ENCODE assay signal across 9 cellular contexts in the genomic region with DNA sequence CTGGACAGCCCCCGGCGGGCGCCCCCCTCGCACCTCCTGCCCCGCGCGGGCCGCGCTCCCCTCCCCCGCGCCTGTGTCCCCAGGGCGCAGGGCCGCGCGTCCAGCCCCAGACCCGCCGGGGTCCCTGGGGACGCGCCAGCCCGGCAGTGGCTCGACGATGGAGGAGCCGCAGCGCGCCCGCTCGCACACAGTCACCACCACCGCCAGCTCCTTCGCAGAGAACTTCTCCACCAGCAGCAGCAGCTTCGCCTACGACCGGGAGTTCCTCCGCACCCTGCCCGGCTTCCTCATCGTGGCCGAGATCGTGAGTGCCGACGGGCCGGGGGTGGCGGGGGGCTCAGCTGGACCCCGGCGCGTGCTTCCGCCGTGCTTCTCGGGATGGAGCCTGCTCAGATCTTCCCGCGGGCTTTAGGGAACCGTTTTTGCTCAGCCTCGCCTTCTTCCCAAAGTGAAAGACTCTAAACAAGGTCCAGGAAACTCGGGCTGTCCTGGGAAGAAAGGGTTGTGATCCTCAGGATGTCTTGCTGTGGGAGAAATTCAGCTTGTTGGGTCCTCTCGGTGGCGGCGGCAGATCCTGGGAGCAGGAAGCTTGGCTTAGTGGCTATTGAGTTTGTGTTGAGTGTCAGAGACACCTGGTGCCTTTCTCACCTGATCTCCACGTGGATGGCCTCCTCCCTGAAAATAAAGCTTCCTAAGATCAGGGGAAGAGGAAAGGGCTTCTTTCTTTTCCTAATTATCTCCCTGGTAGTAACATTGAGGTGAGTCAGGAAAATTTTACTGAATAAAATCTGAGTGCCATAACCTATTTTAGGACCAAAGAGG. TPM values are rescaled to one million over a fixed set of nuclear protein-coding genes. Genes with fewer than 3 reads are reported as not detected.
DNase-seq lines count a peak whose midpoint lies in the region; ATAC-seq and TF ChIP-seq lines count a peak whose summit lies in the region.
"Had no signal": no experiment of that assay in that cellular context is flagged by ENCODE, and none has a peak within 500 bp of the region (broad histone marks: within the 10 kb centered on the region; RNA-seq: fewer than 3 reads in every experiment).

No MANE protein-coding gene starts in this region.

- H3K36me3 Mint-ChIP-seq in activated CD4-positive, alpha-beta memory T cell treated with anti-CD3 and anti-CD28 coated beads for 36 hours, result peaks cover 12% of the 10 kb centered on the region

- TF ChIP-seq CTCF in GM20000 (IDR thresholded peaks at IDR 0.05; ENCODE audit: extremely low read depth, missing control alignments) (no peak), epithelial cell of proximal tubule (conservative IDR thresholded peaks at IDR 0.05; ENCODE audit: low read depth, low read length) (no peak), thoracic aorta (IDR thresholded peaks at IDR 0.05) (no peak)

- H3K4me2 ChIP-seq in BLaER1 treated with 17β-estradiol and CSF1 and Interleukin-3, amounts not matched to agents 10 nM and 100 nM, result peak overlapping the region; percentile 91 to 98 (median 94)

- ATAC-seq in thoracic aorta (ENCODE audit: insufficient number of reproducible peaks, low FRiP score, low read depth) (no peak), HG03039 (IDR thresholded peaks at IDR 0.05; ENCODE audit: unreplicated experiment) (no peak)

- POLR2A ChIA-PET in activated CD4-positive, alpha-beta memory T cell treated with anti-CD3 and anti-CD28 coated beads for 36 hours (lab: Charles Lee), result interaction anchor here (0.6 to 1.5 kb wide), 5 partner anchors 9 to 764 kb away, joined by 3 to 4 read pairs (median 3); no protein-coding TSS in a partner anchor

- peaks cover 34% of the 10 kb centered on the region for H3K4me1 Mint-ChIP-seq in activated CD4-positive, alpha-beta memory T cell treated with anti-CD3 and anti-CD28 coated beads for 36 hours (ENCODE audit: low read depth)

- DNase-seq in GM20000 (ENCODE audit: low spot score) (peak; percentile 38), NCI-H1105 treated with DMSO at 0.1 percent for 48 hours (lab: John Stamatoyannopoulos, UW) (peak; percentile 30), epithelial cell of proximal tubule (ENCODE audit: low read depth) (no peak), thoracic aorta (ENCODE audit: low spot score) (no peak)
- DNase-seq in activated CD4-positive, alpha-beta memory T cell treated with anti-CD3 and anti-CD28 coated beads for 36 hours, result peak; percentile 56

- intact Hi-C loops in activated CD4-positive, alpha-beta memory T cell treated with anti-CD3 and anti-CD28 coated beads for 36 hours (cut with micrococcal nuclease), result loop anchor here (2.0 to 5.0 kb wide), 2 partner anchors 62 to 153 kb away; partner anchors contain the start of gene CMTM7

- peak overlapping the region; percentile 34 to 77 (median 67); a peak in 21 of 22 replicates for H3K27ac ChIP-seq in BLaER1 treated with 17β-estradiol and CSF1 and Interleukin-3, amounts not matched to agents 10 nM and 100 nM
- H3K27ac ChIP-seq in muscle layer of colon (ENCODE audit: low read depth, low read length) (no peak overlapping the region), thoracic aorta (peak overlapping the region in 1 of 2 donors; percentile 5)

- peak overlapping the region; percentile 34 for H3K27ac Mint-ChIP-seq in activated CD4-positive, alpha-beta memory T cell treated with anti-CD3 and anti-CD28 coated beads for 36 hours

- peaks cover 9% of the 10 kb centered on the region for H3K9me3 Mint-ChIP-seq in activated CD4-positive, alpha-beta memory T cell treated with anti-CD3 and anti-CD28 coated beads for 36 hours

- peak overlapping the region; percentile 81 for H3K4me3 Mint-ChIP-seq in activated CD4-positive, alpha-beta memory T cell treated with anti-CD3 and anti-CD28 coated beads for 36 hours

- peaks cover 17 to 39% (median 28%) of the 10 kb centered on the region in 10 experiments for H3K4me1 ChIP-seq in BLaER1 treated with 17β-estradiol and CSF1 and Interleukin-3, amounts not matched to agents 10 nM and 100 nM
- H3K4me1 ChIP-seq in muscle layer of colon (ENCODE audit: insufficient read depth, low read length) (no peaks in the 10 kb centered on the region), thoracic aorta (ENCODE audit: control insufficient read depth in 1 of 2, low read depth in 2 of 2) (peaks cover 0 to 7% of the 10 kb centered on the region in 2 donors)

- peaks cover 6 to 34% (median 22%) of the 10 kb centered on the region in 11 experiments; a peak in 18 of 22 replicates for H3K27me3 ChIP-seq in BLaER1 treated with 17β-estradiol and CSF1 and Interleukin-3, amounts not matched to agents 10 nM and 100 nM
- peaks cover 4 to 21% of the 10 kb centered on the region in 2 donors for H3K27me3 ChIP-seq in muscle layer of colon (ENCODE audit: control insufficient read depth in 1 of 2, insufficient read depth in 2 of 2, low read length in 2 of 2)
- no peaks in the 10 kb centered on the region for H3K27me3 ChIP-seq in thoracic aorta (replicated peaks; ENCODE audit: insufficient read depth)

- peaks cover 0 to 35% (median 8%) of the 10 kb centered on the region in 11 experiments; a peak in 11 of 22 replicates for H3K36me3 ChIP-seq in BLaER1 treated with 17β-estradiol and CSF1 and Interleukin-3, amounts not matched to agents 10 nM and 100 nM
- H3K36me3 ChIP-seq in muscle layer of colon (ENCODE audit: insufficient read depth, low read length) (no peaks in the 10 kb centered on the region), thoracic aorta (no peaks in the 10 kb centered on the region)

- H3K9me3 ChIP-seq in BLaER1 treated with 17β-estradiol and CSF1 and Interleukin-3, amounts not matched to agents 10 nM and 100 nM (replicated peaks in 1 of 11), result peaks cover 0 to 11% (median 4%) of the 10 kb centered on the region in 11 experiments; a peak in 7 of 22 replicates
- H3K9me3 ChIP-seq in muscle layer of colon (ENCODE audit: low read length) (no peaks in the 10 kb centered on the region), thoracic aorta (peaks cover 9% of the 10 kb centered on the region)

- peaks cover 0 to 27% (median 10%) of the 10 kb centered on the region in 11 experiments; a peak in 12 of 22 replicates for H4K20me1 ChIP-seq in BLaER1 treated with 17β-estradiol and CSF1 and Interleukin-3, amounts not matched to agents 10 nM and 100 nM

- CTCF ChIA-PET in activated CD4-positive, alpha-beta memory T cell treated with anti-CD3 and anti-CD28 coated beads for 36 hours (lab: Charles Lee), result interaction anchor here (0.6 to 5.5 kb wide), 15 partner anchors 11 to 551 kb away, joined by 3 to 39 read pairs (median 9); partner anchors contain the start of gene DYNC1LI1

- peaks cover 4% of the 10 kb centered on the region for H3K27me3 Mint-ChIP-seq in activated CD4-positive, alpha-beta memory T cell treated with anti-CD3 and anti-CD28 coated beads for 36 hours

- peak overlapping the region; percentile 71 to 83 (median 80) for H3K9ac ChIP-seq in BLaER1 treated with 17β-estradiol and CSF1 and Interleukin-3, amounts not matched to agents 10 nM and 100 nM
- no peak overlapping the region for H3K9ac ChIP-seq in muscle layer of colon (ENCODE audit: low read length)

- peak overlapping the region; percentile 74 to 79 (median 76) for H3K4me3 ChIP-seq in BLaER1 treated with 17β-estradiol and CSF1 and Interleukin-3, amounts not matched to agents 10 nM and 100 nM
- H3K4me3 ChIP-seq in epithelial cell of proximal tubule (ENCODE audit: low read depth, low read length) (peak overlapping the region; percentile 85), muscle layer of colon (ENCODE audit: low read depth in 1 of 2, low read length in 2 of 2) (peak overlapping the region; percentile 44 to 79), thoracic aorta (peak overlapping the region; percentile 85)
- H3K4me3 ChIP-seq: K562 had no signal

RNA-seq across cellular contexts. Expression of gene CMTM8, which starts 0.5 kb away (rescaled TPM):
- total RNA-seq in activated CD4-positive, alpha-beta memory T cell treated with anti-CD3 and anti-CD28 coated beads for 36 hours, result 10 to 100 TPM; 11.6 to 13.0 TPM
- total RNA-seq in epithelial cell of proximal tubule (8.8 and 9.2 TPM in 2 replicates), thoracic aorta (1 to 10 TPM in 1 of 2 donors, not detected in 1; 2.8 TPM)
- total RNA-seq: K562 had no signal

Comparison
In these comparisons a context has a peak if more than half of its experiments do, and no peak if none do; other contexts are left out.
1. DNase-seq: peak in GM20000 (single experiment), NCI-H1105 treated with DMSO at 0.1 percent for 48 hours (single experiment) and activated CD4-positive, alpha-beta memory T cell treated with anti-CD3 and anti-CD28 coated beads for 36 hours (single experiment); none in epithelial cell of proximal tubule (single experiment) and thoracic aorta (single experiment).
2. Peak in every context shown above with its lines, with median percentiles within 50 percentile points of each other: H3K4me3 ChIP-seq.